In genomic region chr12:39329015-39329414, GRCh38 we compare ENCODE assay signal across 18 cellular contexts.
DNase-seq lines count a peak whose midpoint lies in the region; ATAC-seq and TF ChIP-seq lines count a peak whose summit lies in the region.
"Had no signal": no experiment of that assay in that cellular context is flagged by ENCODE, and none has a peak within 500 bp of the region (broad histone marks: within the 10 kb centered on the region; RNA-seq: fewer than 3 reads in every experiment).

No MANE protein-coding gene starts in this region.

- no peak for TF ChIP-seq CTCF in fibroblast of villous mesenchyme (IDR thresholded peaks at IDR 0.05; ENCODE audit: insufficient read depth, low read depth, low read length)

- TF ChIP-seq POLR2A in GM18505 (IDR thresholded peaks at IDR 0.05; ENCODE audit: borderline replicate concordance, extremely low read depth, insufficient read depth, insufficient read length): no peak

- DNase-seq in LHCN-M2 (ENCODE audit: low read depth) (peak; percentile 9), astrocyte of the hippocampus (ENCODE audit: low read depth, low spot score) (peak; percentile 35), fibroblast of villous mesenchyme (ENCODE audit: low read depth) (peak; percentile 5), stromal cell of bone marrow (ENCODE audit: low read depth) (peak; percentile 16)
- no peak for DNase-seq in activated T-cell treated with anti-CD3 and anti-CD28 coated beads, Interleukin-2, amount 50 U/mL, for 4 hours
- DNase-seq: activated CD4-positive, alpha-beta T cell treated with anti-CD3 and anti-CD28 coated beads for 36 hours; activated naive CD8-positive, alpha-beta T cell treated with anti-CD3 and anti-CD28 coated beads, Interleukin-2, amount 10 ng/mL, durations not matched to agents 7 days and 5 days; Caco-2; HCEC 1CT; Karpas-422; left colon; NCI-H1092 treated with DMSO at 0.1 percent for 48 hours; NCI-H524; stimulated activated CD4-positive, alpha-beta T cell treated with anti-CD3 and anti-CD28 coated beads, Interleukin-4, amount 100 ng/mL, for 24 hours; stomach had no signal

- H3K27me3 Mint-ChIP-seq in activated T-cell treated with anti-CD3 and anti-CD28 coated beads, Interleukin-2, amount 50 U/mL, for 4 hours (ENCODE audit: low read depth): no peaks in the 10 kb centered on the region
- H3K27me3 Mint-ChIP-seq: activated CD4-positive, alpha-beta T cell treated with anti-CD3 and anti-CD28 coated beads for 36 hours; activated naive CD8-positive, alpha-beta T cell treated with anti-CD3 and anti-CD28 coated beads, Interleukin-2, amount 10 ng/mL, durations not matched to agents 7 days and 5 days had no signal

- H3K36me3 Mint-ChIP-seq in activated T-cell treated with anti-CD3 and anti-CD28 coated beads, Interleukin-2, amount 50 U/mL, for 4 hours (ENCODE audit: insufficient read depth): peaks cover 26% of the 10 kb centered on the region

- no peak overlapping the region for H3K4me3 ChIP-seq in fibroblast of villous mesenchyme (ENCODE audit: low read depth, low read length)
- H3K4me3 ChIP-seq: cardiac muscle cell, stomach had no signal

- ATAC-seq in HG03196 (IDR thresholded peaks at IDR 0.05; ENCODE audit: unreplicated experiment) (no peak), GM18505 (IDR thresholded peaks at IDR 0.05; ENCODE audit: unreplicated experiment) (no peak)
- no peak for ATAC-seq in activated T-cell treated with anti-CD3 and anti-CD28 coated beads, Interleukin-2, amount 50 U/mL, for 4 hours
- ATAC-seq: activated CD4-positive, alpha-beta T cell treated with anti-CD3 and anti-CD28 coated beads for 36 hours; left colon had no signal

- H3K9me3 Mint-ChIP-seq in activated T-cell treated with anti-CD3 and anti-CD28 coated beads, Interleukin-2, amount 50 U/mL, for 4 hours: no peaks in the 10 kb centered on the region

- peaks cover 20% of the 10 kb centered on the region for H3K4me1 Mint-ChIP-seq in activated T-cell treated with anti-CD3 and anti-CD28 coated beads, Interleukin-2, amount 50 U/mL, for 4 hours (ENCODE audit: low read depth)

- H3K4me3 Mint-ChIP-seq in activated T-cell treated with anti-CD3 and anti-CD28 coated beads, Interleukin-2, amount 50 U/mL, for 4 hours: no peak overlapping the region
- H3K4me3 Mint-ChIP-seq: activated CD4-positive, alpha-beta T cell treated with anti-CD3 and anti-CD28 coated beads for 36 hours; activated naive CD8-positive, alpha-beta T cell treated with anti-CD3 and anti-CD28 coated beads, Interleukin-2, amount 10 ng/mL, durations not matched to agents 7 days and 5 days had no signal
